Comparison of ENCODE assay signal across 8 cellular contexts in the genomic region with DNA sequence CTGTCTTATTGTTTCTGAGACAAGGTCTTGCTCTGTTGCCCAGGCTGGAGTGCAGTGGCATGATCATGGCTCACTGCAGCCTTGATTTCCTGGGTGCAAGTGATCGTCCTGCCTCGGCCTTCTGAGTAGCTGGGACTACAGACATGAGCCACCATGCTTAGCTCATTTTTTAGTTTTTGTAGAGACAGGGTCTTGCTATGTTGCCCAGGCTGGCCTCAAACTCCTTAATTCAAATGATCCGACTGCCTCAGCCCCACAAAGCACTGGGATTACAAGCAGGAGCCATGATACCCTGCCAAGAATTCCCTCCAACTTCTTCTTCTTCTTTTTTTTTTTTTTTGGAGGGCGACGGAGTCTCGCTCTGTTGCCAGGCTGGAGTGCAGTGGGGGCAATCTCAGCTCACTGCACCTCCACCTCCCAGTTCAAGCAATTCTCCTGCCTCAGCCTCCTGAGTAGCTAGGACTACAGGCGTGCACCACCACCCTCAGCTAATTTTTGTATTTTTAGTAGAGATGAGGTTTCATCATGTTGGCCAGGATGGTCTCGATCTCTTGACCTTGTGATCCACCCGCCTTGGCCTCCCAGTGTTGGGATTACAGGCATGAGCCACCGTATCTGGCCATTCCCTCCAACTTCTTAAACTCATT.
DNase-seq lines count a peak whose midpoint lies in the region; ATAC-seq, FAIRE-seq and TF ChIP-seq lines count a peak whose summit lies in the region.
"Not testable (repeated sequence)": the region's sequence is repeated elsewhere in the genome, so short reads cannot be mapped to it uniquely, and the experiment has no call there.

No MANE protein-coding gene starts in this region.

- not testable (repeated sequence) for H3K4me3 ChIP-seq in A549; Caco-2 (ENCODE audit: low read depth, low read length); liver (ENCODE audit: low read depth in 1 of 3, low read length in 3 of 3); right lobe of liver
- peak overlapping the region in 1 of 3 experiments; percentile 30; a peak in 1 of 6 replicates for H3K4me3 ChIP-seq in HepG2 (replicated peaks in 1 of 3; ENCODE audit: insufficient read depth in 1 of 3, low read depth in 2 of 3, low read length in 3 of 3)

- peaks cover 22% of the 10 kb centered on the region for H3K9me3 Mint-ChIP-seq in Caco-2 (ENCODE audit: unreplicated experiment)
- not testable (repeated sequence) for H3K9me3 Mint-ChIP-seq in Calu3 (ENCODE audit: low read depth, unreplicated experiment); WTC11

- TF ChIP-seq RAD21 in A549 (conservative IDR thresholded peaks at IDR 0.05 in 1 of 2, IDR thresholded peaks at IDR 0.05 in 1 of 2); HepG2 (CRISPR knock-in tag; IDR thresholded peaks at IDR 0.05); liver (IDR thresholded peaks at IDR 0.05): not testable (repeated sequence)

- DNase-seq in A549 (ENCODE audit: low read depth in 1 of 2, low spot score in 1 of 2); Caco-2; Calu3; WTC11 (ENCODE audit: low spot score); HepG2 (ENCODE audit: low spot score); right lobe of liver: not testable (repeated sequence)
- peak; percentile 27 for DNase-seq in cardiac septum (ENCODE audit: low spot score)

- H3K27me3 Mint-ChIP-seq in Caco-2 (ENCODE audit: insufficient read depth, unreplicated experiment); WTC11 (ENCODE audit: low read depth): not testable (repeated sequence)
- H3K27me3 Mint-ChIP-seq in Calu3 (ENCODE audit: unreplicated experiment), result peaks cover 12% of the 10 kb centered on the region

- 80% methylated on average over 10 of the region's 10 CpGs for WGBS in A549 (ENCODE audit: missing lambda C conversion rate)
- 96% methylated on average over 10 of the region's 10 CpGs for WGBS in HepG2 (ENCODE audit: low lambda C conversion rate)
- 96% methylated on average over 10 of the region's 10 CpGs for WGBS in liver
- WGBS in right lobe of liver (ENCODE audit: insufficient coverage, low coverage, low lambda C conversion rate, missing lambda C conversion rate), result 73% methylated on average over 4 of the region's 10 CpGs

- not testable (repeated sequence) for TF ChIP-seq EP300 in A549 (IDR thresholded peaks at IDR 0.05); HepG2 (IDR thresholded peaks at IDR 0.05; ENCODE audit: low read depth in 2 of 2, low read length in 2 of 2); HepG2 (CRISPR knock-in tag; IDR thresholded peaks at IDR 0.05; ENCODE audit: borderline replicate concordance)

- not testable (repeated sequence) for BruUV-seq in Caco-2 (replicated peaks; lab: Mats Ljungman, UMichigan); Calu3 (replicated peaks; lab: Mats Ljungman, UMichigan); HepG2 (replicated peaks; lab: Mats Ljungman, UMichigan)

- H3K27me3 ChIP-seq in Caco-2 (replicated peaks; ENCODE audit: control insufficient read depth, insufficient read depth, low read length); HepG2 (ENCODE audit: control insufficient read depth in 1 of 2, insufficient read depth in 2 of 2, low read length in 2 of 2); liver (ENCODE audit: control insufficient read depth in 4 of 4, insufficient read depth in 4 of 4, low read length in 3 of 4); right lobe of liver: not testable (repeated sequence)

- peak overlapping the region; percentile 66 to 67 for H3K27ac ChIP-seq in A549
- H3K27ac ChIP-seq in HepG2 (ENCODE audit: extremely low read length, insufficient read depth, low read length), result peak overlapping the region; percentile 81
- H3K27ac ChIP-seq in liver (ENCODE audit: low read depth in 1 of 2, low read length in 2 of 2), result peak overlapping the region; percentile 50
- peak overlapping the region; percentile 33 to 75 (median 75) for H3K27ac ChIP-seq in right lobe of liver

- not testable (repeated sequence) for H2AFZ ChIP-seq in HepG2 (ENCODE audit: low read length)

- in situ Hi-C loops in HepG2 (cut with HindIII; ENCODE audit: extremely low pct_ligation_motif_present, low pct_unique_long_range_greater_than_20kb), result loop anchor here (25.0 kb wide), 1 partner anchor 420 kb away; no protein-coding TSS in a partner anchor

- CTCF ChIA-PET in A549 (lab: Yijun Ruan, JAX) (interaction anchor here (0.8 kb wide), 1 partner anchor 13 kb away, joined by 6 read pairs; no protein-coding TSS in a partner anchor), Caco-2 (lab: Charles Lee) (interaction anchor here (1.1 kb wide), 1 partner anchor 101 kb away, joined by 5 read pairs; no protein-coding TSS in a partner anchor)
- CTCF ChIA-PET in Calu3 (lab: Charles Lee); WTC11 (lab: Charles Lee); HepG2 (lab: Yijun Ruan, JAX; ENCODE audit: low intra/inter-chr PET ratio, low total read pairs): not testable (repeated sequence)

- not testable (repeated sequence) for TF ChIP-seq POLR2A in A549 (IDR thresholded peaks at IDR 0.05; ENCODE audit: low read length); HepG2 (IDR thresholded peaks at IDR 0.05; ENCODE audit: insufficient read depth in 1 of 2, low read depth in 2 of 2, low read length in 2 of 2); right lobe of liver (IDR thresholded peaks at IDR 0.05)

- not testable (repeated sequence) for TF ChIP-seq CTCF in A549 (IDR thresholded peaks at IDR 0.05); Caco-2 (IDR thresholded peaks at IDR 0.05; ENCODE audit: insufficient read depth in 1 of 2, low read depth in 1 of 2, low read length in 1 of 2, severe bottlenecking in 1 of 2, unreplicated experiment in 1 of 2); Calu3 (IDR thresholded peaks at IDR 0.05; ENCODE audit: unreplicated experiment); WTC11 (IDR thresholded peaks at IDR 0.05); HepG2 (CRISPR knock-in tag; IDR thresholded peaks at IDR 0.05); liver (IDR thresholded peaks at IDR 0.05; ENCODE audit: low read depth, low read length, missing input control); right lobe of liver (IDR thresholded peaks at IDR 0.05)

- H3K36me3 Mint-ChIP-seq in Caco-2 (ENCODE audit: insufficient read depth, unreplicated experiment), result peaks cover 15% of the 10 kb centered on the region
- H3K36me3 Mint-ChIP-seq in Calu3 (ENCODE audit: insufficient read depth, unreplicated experiment); WTC11: not testable (repeated sequence)

- H3K36me3 ChIP-seq in Caco-2 (ENCODE audit: control insufficient read depth, insufficient read depth, low read length); HepG2 (replicated peaks in 1 of 2; ENCODE audit: control insufficient read depth in 1 of 2, insufficient read depth in 2 of 2, low read length in 2 of 2); liver (ENCODE audit: control insufficient read depth in 4 of 4, insufficient read depth in 3 of 4, low read depth in 1 of 4, low read length in 3 of 4); right lobe of liver: not testable (repeated sequence)

- peak overlapping the region; percentile 85 for H3K27ac Mint-ChIP-seq in Caco-2 (ENCODE audit: unreplicated experiment)
- H3K27ac Mint-ChIP-seq in Calu3 (ENCODE audit: unreplicated experiment), result peak overlapping the region; percentile 14
- not testable (repeated sequence) for H3K27ac Mint-ChIP-seq in WTC11

- POLR2A ChIA-PET in A549 (lab: Yijun Ruan, JAX); Caco-2 (lab: Charles Lee); WTC11 (lab: Charles Lee): not testable (repeated sequence)
- POLR2A ChIA-PET in HepG2 (lab: Yijun Ruan, JAX), result interaction anchor here (1.0 to 6.1 kb wide), 7 partner anchors 9 to 104 kb away, joined by 4 to 61 read pairs (median 8); a partner anchor contains a TSS

- H3K9ac ChIP-seq in HepG2 (ENCODE audit: insufficient read depth, low read depth, low read length), result peak overlapping the region; percentile 66
- H3K9ac ChIP-seq in liver (ENCODE audit: low read depth in 1 of 2, low read length in 2 of 2), result not testable (repeated sequence)

- intact Hi-C loops in Caco-2 (cut with micrococcal nuclease; ENCODE audit: unreplicated experiment), result loop anchor here (2.0 kb wide), 1 partner anchor 407 kb away; no protein-coding TSS in a partner anchor
- intact Hi-C loops in Calu3 (cut with micrococcal nuclease; ENCODE audit: unreplicated experiment); cardiac septum (cut with DNase I); HepG2 (cut with micrococcal nuclease; ENCODE audit: unreplicated experiment); right lobe of liver (cut with DNase I): not testable (repeated sequence)

- H3K4me3 Mint-ChIP-seq in Caco-2 (ENCODE audit: unreplicated experiment), result peak overlapping the region; percentile 55
- not testable (repeated sequence) for H3K4me3 Mint-ChIP-seq in Calu3 (ENCODE audit: low read depth, unreplicated experiment); WTC11

- ATAC-seq in A549, WTC11, HepG2, right lobe of liver: not testable (repeated sequence)

- H3K79me2 ChIP-seq in HepG2 (ENCODE audit: insufficient read depth, low read length), result not testable (repeated sequence)

- not testable (repeated sequence) for H4K20me1 ChIP-seq in HepG2 (ENCODE audit: insufficient read depth, low read length)

- H3K4me1 ChIP-seq in A549, result peaks cover 17% of the 10 kb centered on the region
- peaks cover 56% of the 10 kb centered on the region for H3K4me1 ChIP-seq in Caco-2
- H3K4me1 ChIP-seq in HepG2 (ENCODE audit: insufficient read depth, low read length), result peaks cover 71% of the 10 kb centered on the region
- peaks cover 11 to 29% (median 14%) of the 10 kb centered on the region in 4 donors for H3K4me1 ChIP-seq in liver (ENCODE audit: control insufficient read depth in 4 of 4, insufficient read depth in 4 of 4, low read length in 3 of 4)
- peaks cover 0 to 30% (median 9%) of the 10 kb centered on the region in 4 donors for H3K4me1 ChIP-seq in right lobe of liver

- H3K4me2 ChIP-seq in A549, result peak overlapping the region; percentile 59
- H3K4me2 ChIP-seq in HepG2 (ENCODE audit: low read depth, low read length), result peak overlapping the region; percentile 57

- not testable (repeated sequence) for FAIRE-seq in A549 (lab: Jason Lieb, UNC); HepG2 (lab: Jason Lieb, UNC)

- H3K9me3 ChIP-seq in A549; Caco-2; HepG2 (ENCODE audit: low read length); liver (ENCODE audit: control insufficient read depth in 4 of 4, low read length in 3 of 4); right lobe of liver: not testable (repeated sequence)

- peaks cover 55% of the 10 kb centered on the region for H3K4me1 Mint-ChIP-seq in Caco-2 (ENCODE audit: low read depth, unreplicated experiment)
- peaks cover 31% of the 10 kb centered on the region for H3K4me1 Mint-ChIP-seq in Calu3 (ENCODE audit: low read depth, unreplicated experiment)
- not testable (repeated sequence) for H3K4me1 Mint-ChIP-seq in WTC11
